In genomic region chr12:132145334-132145733, GRCh38 we compare ENCODE assay signal across 9 cellular contexts. TPM values are rescaled to one million over a fixed set of nuclear protein-coding genes. Genes with fewer than 3 reads are reported as not detected.
A peak's percentile ranks its signal among the peaks of the same experiment; 100 is the strongest.
DNase-seq lines count a peak whose midpoint lies in the region; ATAC-seq, FAIRE-seq and TF ChIP-seq lines count a peak whose summit lies in the region.
"Had no signal": no experiment of that assay in that cellular context is flagged by ENCODE, and none has a peak within 500 bp of the region (broad histone marks: within the 10 kb centered on the region; RNA-seq: fewer than 3 reads in every experiment).

No MANE protein-coding gene starts in this region.

- peaks cover 19% of the 10 kb centered on the region for H3K27me3 Mint-ChIP-seq in endothelial cell (ENCODE audit: unreplicated experiment)

- H3K27ac ChIP-seq in OCI-LY1 (ENCODE audit: low read depth, low read length, poor library complexity, severe bottlenecking) (no peak overlapping the region), ovary (no peak overlapping the region)

- no peaks in the 10 kb centered on the region for H3K9me2 ChIP-seq in OCI-LY1 (ENCODE audit: low read depth, low read length)

- no peaks in the 10 kb centered on the region for H3K27me3 ChIP-seq in OCI-LY1 (ENCODE audit: insufficient read depth, low read length)
- no peaks in the 10 kb centered on the region for H3K27me3 ChIP-seq in ovary

- H3K9ac ChIP-seq in OCI-LY1 (ENCODE audit: low read length): peak overlapping the region; percentile 88

- TF ChIP-seq CTCF in OCI-LY1 (IDR thresholded peaks at IDR 0.05; ENCODE audit: low read length) (no peak), endothelial cell (IDR thresholded peaks at IDR 0.05; ENCODE audit: unreplicated experiment) (no peak), ovary (IDR thresholded peaks at IDR 0.05) (no peak)

- H3K4me2 ChIP-seq in OCI-LY1 (ENCODE audit: low read length): peak overlapping the region; percentile 96

- no peaks in the 10 kb centered on the region for H4K20me1 ChIP-seq in OCI-LY1 (ENCODE audit: insufficient read depth, low read length)

- TF ChIP-seq POLR2A in ovary (IDR thresholded peaks at IDR 0.05): no peak
- no peak for TF ChIP-seq POLR2A in GM12891 (IDR thresholded peaks at IDR 0.05; ENCODE audit: low read depth, low read length)

- WGBS in ovary, 3 donors: 66 to 77% (median 73%) methylated on average over 7 of the region's 7 CpGs

- no peaks in the 10 kb centered on the region for H3K9me3 Mint-ChIP-seq in endothelial cell (ENCODE audit: unreplicated experiment)

- no peak overlapping the region for H2AFZ ChIP-seq in OCI-LY1 (ENCODE audit: low read length)

- TF ChIP-seq EP300 in ovary (IDR thresholded peaks at IDR 0.05): no peak

- H3F3A ChIP-seq in OCI-LY1 (ENCODE audit: insufficient read depth, low read length): no peaks in the 10 kb centered on the region

- peak; percentile 25 for DNase-seq in D341Med (ENCODE audit: low spot score)
- no peak for DNase-seq in endothelial cell (ENCODE audit: low spot score)
- peak in 1 of 5 donors; percentile 32 for DNase-seq in ovary
- DNase-seq in CD1c-positive myeloid dendritic cell (ENCODE audit: extremely low spot score): no peak
- DNase-seq in GM12891 (ENCODE audit: insufficient read length, low spot score): no peak
- DNase-seq: NCI-H1694 had no signal

- H3K4me1 ChIP-seq in OCI-LY1 (ENCODE audit: insufficient read depth, low read length, severe bottlenecking): peaks cover 21% of the 10 kb centered on the region
- H3K4me1 ChIP-seq in ovary (ENCODE audit: insufficient read depth): peaks cover 25% of the 10 kb centered on the region

- H3K36me3 ChIP-seq in OCI-LY1 (ENCODE audit: insufficient read depth, low read length): peaks cover 46% of the 10 kb centered on the region
- no peaks in the 10 kb centered on the region for H3K36me3 ChIP-seq in ovary

- no peak for FAIRE-seq in GM12891 (lab: Jason Lieb, UNC)

- H3K4me3 ChIP-seq in OCI-LY1 (ENCODE audit: low read depth, low read length, poor library complexity, severe bottlenecking): peak overlapping the region; percentile 96
- peak overlapping the region; percentile 99 for H3K4me3 ChIP-seq in ovary

- ATAC-seq in HG02885 (IDR thresholded peaks at IDR 0.05; ENCODE audit: poor library complexity, unreplicated experiment): no peak
- ATAC-seq in HG02970 (IDR thresholded peaks at IDR 0.05; ENCODE audit: low FRiP score, unreplicated experiment): no peak

- no peak overlapping the region for H3K27ac Mint-ChIP-seq in endothelial cell (ENCODE audit: unreplicated experiment)

- H3K36me3 Mint-ChIP-seq in endothelial cell (ENCODE audit: low read depth, unreplicated experiment): peaks cover 16% of the 10 kb centered on the region

- H3K4me1 Mint-ChIP-seq in endothelial cell (ENCODE audit: unreplicated experiment): peaks cover 12% of the 10 kb centered on the region

- H3K79me2 ChIP-seq in OCI-LY1 (ENCODE audit: insufficient read depth, low read length): peaks cover 30% of the 10 kb centered on the region

- H3K9me3 ChIP-seq in OCI-LY1 (ENCODE audit: low read length) (no peaks in the 10 kb centered on the region), ovary (no peaks in the 10 kb centered on the region)

- peak overlapping the region; percentile 93 for H3K4me3 Mint-ChIP-seq in endothelial cell (ENCODE audit: unreplicated experiment)

- intact Hi-C loops in ovary (cut with DNase I): no loop called here

TF ChIP-seq in GM12891, 5 proteins besides CTCF, POLR2A, EP300 and RAD21:
- no peak for TF ChIP-seq POU2F2 (IDR thresholded peaks at IDR 0.05; ENCODE audit: low read depth, low read length)
- TF ChIP-seq TAF1 (IDR thresholded peaks at IDR 0.05; ENCODE audit: low read depth, low read length): no peak
- no peak for TF ChIP-seq SPI1 (IDR thresholded peaks at IDR 0.05; ENCODE audit: low read depth, low read length)
- no peak for TF ChIP-seq POLR2AphosphoS5 (IDR thresholded peaks at IDR 0.05; ENCODE audit: low read depth, low read length)
- no peak for TF ChIP-seq PAX5 (IDR thresholded peaks at IDR 0.05; ENCODE audit: insufficient read depth, low read length, severe bottlenecking)

RNA-seq across cellular contexts. Expression of gene NOC4L, which starts 1.1 kb away (rescaled TPM):
- 18.2 TPM for total RNA-seq in endothelial cell (ENCODE audit: unreplicated experiment)
- 10 to 100 TPM in 6 of 7 donors, 1 to 10 TPM in 1; 8.6 to 23.4 (median 18.5) TPM for total RNA-seq in ovary
- polyA plus RNA-seq in ovary: 10 to 100 TPM in 1 of 2 donors, 1 to 10 TPM in 1; 1.2 to 24.6 TPM
- polyA plus RNA-seq in GM12891 (2012; ENCODE audit: low read depth, missing spikeins): 18.0 TPM

RNA-seq across cellular contexts. Expression of gene DDX51, which starts 1.2 kb away (rescaled TPM):
- total RNA-seq in endothelial cell (ENCODE audit: unreplicated experiment) (16.1 TPM), ovary (10 to 100 TPM; 18.0 to 26.2 (median 21.8) TPM)
- 10 to 100 TPM in 1 of 2 donors, 1 to 10 TPM in 1; 10.0 to 21.9 TPM for polyA plus RNA-seq in ovary
- 11.1 TPM for polyA plus RNA-seq in GM12891 (2012; ENCODE audit: low read depth, missing spikeins)
